In genomic region chr12:47318963-47319362, GRCh38 we compare ENCODE assay signal across 5 cellular contexts.
"Had no signal": no experiment of that assay in that cellular context is flagged by ENCODE, and none has a peak within 500 bp of the region (broad histone marks: within the 10 kb centered on the region; RNA-seq: fewer than 3 reads in every experiment).

No MANE protein-coding gene starts in this region.

- H3K9me3 ChIP-seq: body of pancreas, SK-N-SH had no signal

- H3K27ac ChIP-seq: body of pancreas had no signal

- H3K9ac ChIP-seq: SK-N-SH had no signal

- DNase-seq: activated naive CD4-positive, alpha-beta T cell treated with anti-CD3 and anti-CD28 coated beads for 36 hours; amniotic stem cell; body of pancreas; SK-N-SH had no signal

- H3K27me3 ChIP-seq: body of pancreas had no signal

- H3K4me3 ChIP-seq: body of pancreas had no signal

- ATAC-seq: body of pancreas, WTC11 had no signal

- H3K4me2 ChIP-seq: SK-N-SH had no signal
